23 cellular contexts compared by ENCODE assay signal in the genomic region with DNA sequence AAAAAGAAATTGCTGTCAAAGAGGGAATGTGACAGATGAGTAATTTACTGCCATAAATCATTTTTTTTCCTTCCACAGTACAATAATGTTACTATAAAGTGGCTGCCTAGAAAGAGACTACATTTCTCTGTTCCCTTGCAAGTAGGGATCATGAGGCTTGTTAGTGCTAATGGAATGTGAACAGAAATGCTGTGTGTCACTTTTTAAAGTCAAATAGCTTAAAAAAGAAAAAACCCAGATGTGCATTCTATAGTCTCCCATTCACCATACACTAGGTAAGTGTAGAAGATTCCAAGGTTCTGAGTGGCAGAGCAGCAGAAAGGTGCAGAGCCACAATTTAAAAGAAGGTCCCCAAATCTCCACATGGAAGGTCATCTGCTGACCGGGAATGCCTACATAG.
DNase-seq lines count a peak whose midpoint lies in the region; ATAC-seq and TF ChIP-seq lines count a peak whose summit lies in the region.
"Had no signal": no experiment of that assay in that cellular context is flagged by ENCODE, and none has a peak within 500 bp of the region (broad histone marks: within the 10 kb centered on the region; RNA-seq: fewer than 3 reads in every experiment).

No MANE protein-coding gene starts in this region.

- H3K9me3 ChIP-seq in subcutaneous abdominal adipose tissue (ENCODE audit: control insufficient read depth in 5 of 5, low read length in 5 of 5) (no peaks in the 10 kb centered on the region), Peyer's patch (no peaks in the 10 kb centered on the region), SK-N-SH (no peaks in the 10 kb centered on the region)
- H3K9me3 ChIP-seq: BE2C, SJSA1 had no signal

- POLR2A ChIA-PET in SK-N-SH (lab: Yijun Ruan, JAX) = no interaction called here

- peaks cover 53% of the 10 kb centered on the region for H3K4me1 Mint-ChIP-seq in HFFc6 (ENCODE audit: low read depth)
- H3K4me1 Mint-ChIP-seq: CD14-positive monocyte had no signal

- ATAC-seq in HG02973 (IDR thresholded peaks at IDR 0.05; ENCODE audit: unreplicated experiment) (no peak), HG02981 (IDR thresholded peaks at IDR 0.05; ENCODE audit: unreplicated experiment) (no peak)

- peaks cover 1% of the 10 kb centered on the region for H3K27me3 Mint-ChIP-seq in HFFc6 (ENCODE audit: insufficient read depth)

- H3K4me1 ChIP-seq in subcutaneous abdominal adipose tissue (ENCODE audit: control insufficient read depth in 5 of 5, insufficient read depth in 5 of 5, low read length in 5 of 5) = peaks cover 4 to 28% (median 24%) of the 10 kb centered on the region in 5 donors
- peaks cover 0 to 10% (median 0%) of the 10 kb centered on the region in 4 donors for H3K4me1 ChIP-seq in Peyer's patch
- peaks cover 0 to 17% of the 10 kb centered on the region in 2 experiments; a peak in 2 of 4 replicates for H3K4me1 ChIP-seq in SK-N-SH (ENCODE audit: control insufficient read depth in 1 of 2, insufficient read depth in 2 of 2, low read depth in 1 of 2, low read length in 1 of 2)

- H3K36me3 ChIP-seq in subcutaneous abdominal adipose tissue (ENCODE audit: control insufficient read depth in 5 of 5, insufficient read depth in 5 of 5, low read length in 5 of 5) (no peaks in the 10 kb centered on the region), Peyer's patch (no peaks in the 10 kb centered on the region), SK-N-SH (replicated peaks in 1 of 2; ENCODE audit: control insufficient read depth in 1 of 2, insufficient read depth in 2 of 2, low read length in 1 of 2) (no peaks in the 10 kb centered on the region)
- H3K36me3 ChIP-seq: BE2C, SJSA1 had no signal

- CTCF ChIA-PET in SK-N-SH (lab: Yijun Ruan, JAX) = no interaction called here

- H3K4me3 Mint-ChIP-seq in HFFc6 = peak overlapping the region; percentile 19; the same call in 1 of the 2 replicates
- H3K4me3 Mint-ChIP-seq: CD14-positive monocyte; CD8-positive, alpha-beta memory T cell had no signal

- TF ChIP-seq EP300 in SK-N-SH (IDR thresholded peaks at IDR 0.05; ENCODE audit: borderline replicate concordance in 1 of 2, low read depth in 1 of 2, low read length in 1 of 2) = no peak

- peak overlapping the region; percentile 36; the same call in 1 of the 2 replicates for H3K27ac Mint-ChIP-seq in HFFc6
- H3K27ac Mint-ChIP-seq: CD14-positive monocyte; CD8-positive, alpha-beta memory T cell had no signal

- no peak overlapping the region for H2AFZ ChIP-seq in SK-N-SH (ENCODE audit: low read depth)
- H2AFZ ChIP-seq: PC-9 had no signal

- TF ChIP-seq RAD21 in SK-N-SH (IDR thresholded peaks at IDR 0.05; ENCODE audit: low read length) = no peak

- no peak overlapping the region for H3K4me2 ChIP-seq in SK-N-SH
- H3K4me2 ChIP-seq: PC-9 had no signal

- no peak for TF ChIP-seq POLR2A in Peyer's patch (IDR thresholded peaks at IDR 0.05)

- H3K79me2 ChIP-seq in SK-N-SH (ENCODE audit: insufficient read depth) = no peaks in the 10 kb centered on the region

- H3K27ac ChIP-seq in epithelial cell of prostate = peak overlapping the region; percentile 71
- H3K27ac ChIP-seq in subcutaneous abdominal adipose tissue (ENCODE audit: low read depth, low read length) = peak overlapping the region; percentile 84
- no peak overlapping the region for H3K27ac ChIP-seq in Peyer's patch
- 0 out of 4 replicates have a peak overlapping the region, but pooled peaks of 1 of the 2 experiments have one; percentile 49 for H3K27ac ChIP-seq in SK-N-SH (ENCODE audit: low read depth in 2 of 2, low read length in 1 of 2)
- H3K27ac ChIP-seq: PC-9, SJSA1 had no signal

- no peaks in the 10 kb centered on the region for H3K9me2 ChIP-seq in SK-N-SH

- H3F3A ChIP-seq in SK-N-SH (replicated peaks; ENCODE audit: insufficient read depth) = peaks cover 21% of the 10 kb centered on the region

- H4K20me1 ChIP-seq in SK-N-SH (ENCODE audit: insufficient read depth) = no peaks in the 10 kb centered on the region

- H3K27me3 ChIP-seq in subcutaneous abdominal adipose tissue (ENCODE audit: control insufficient read depth in 5 of 5, insufficient read depth in 4 of 5, low read length in 5 of 5) = no peaks in the 10 kb centered on the region
- no peaks in the 10 kb centered on the region for H3K27me3 ChIP-seq in Peyer's patch
- H3K27me3 ChIP-seq in SK-N-SH (ENCODE audit: insufficient read depth) = no peaks in the 10 kb centered on the region
- H3K27me3 ChIP-seq: BE2C, SJSA1 had no signal

- no peak overlapping the region for H3K4me3 ChIP-seq in subcutaneous abdominal adipose tissue (ENCODE audit: low read depth in 1 of 5, low read length in 5 of 5)
- no peak overlapping the region for H3K4me3 ChIP-seq in Peyer's patch
- no peak overlapping the region for H3K4me3 ChIP-seq in SK-N-SH (ENCODE audit: low read depth in 2 of 2, low read length in 1 of 2)
- H3K4me3 ChIP-seq: PC-9, SJSA1 had no signal

- no peak overlapping the region for H3K9ac ChIP-seq in subcutaneous abdominal adipose tissue (ENCODE audit: low read length in 5 of 5)
- no peak overlapping the region for H3K9ac ChIP-seq in SK-N-SH

- 60% methylated on average over 1 of the region's 1 CpG for WGBS in SK-N-SH (ENCODE audit: low lambda C conversion rate)

- H3K9me3 Mint-ChIP-seq in HFFc6 = no peaks in the 10 kb centered on the region

- no peak for TF ChIP-seq CTCF in HFFc6 (IDR thresholded peaks at IDR 0.05)
- no peak for TF ChIP-seq CTCF in Peyer's patch (IDR thresholded peaks at IDR 0.05)
- TF ChIP-seq CTCF in SK-N-SH (IDR thresholded peaks at IDR 0.05) = no peak

- H3K36me3 Mint-ChIP-seq in HFFc6 (ENCODE audit: low read depth) = no peaks in the 10 kb centered on the region; the same call in 1 of the 2 replicates
- H3K36me3 Mint-ChIP-seq: CD14-positive monocyte had no signal

- DNase-seq in EL (peak; percentile 17), HFFc6 (no peak), epithelial cell of prostate (ENCODE audit: low read depth, low spot score) (no peak), Peyer's patch (no peak), SK-N-SH (no peak)
- DNase-seq: BE2C; CD8-positive, alpha-beta memory T cell; DMS153; DND-41; KBM-7; MM.1S; NCI-H2029; NCI-H446; NCI-H524 treated with DMSO at 0.1 percent for 48 hours; NCI-H774; PC-9; Right ventricle myocardium superior; RPMI8226 had no signal

TF ChIP-seq in SK-N-SH, 30 proteins besides CTCF, POLR2A, EP300 and RAD21:
- TF ChIP-seq TEAD4 (IDR thresholded peaks at IDR 0.05; ENCODE audit: borderline replicate concordance, insufficient read depth) = no peak
- TF ChIP-seq, protein P1, sequence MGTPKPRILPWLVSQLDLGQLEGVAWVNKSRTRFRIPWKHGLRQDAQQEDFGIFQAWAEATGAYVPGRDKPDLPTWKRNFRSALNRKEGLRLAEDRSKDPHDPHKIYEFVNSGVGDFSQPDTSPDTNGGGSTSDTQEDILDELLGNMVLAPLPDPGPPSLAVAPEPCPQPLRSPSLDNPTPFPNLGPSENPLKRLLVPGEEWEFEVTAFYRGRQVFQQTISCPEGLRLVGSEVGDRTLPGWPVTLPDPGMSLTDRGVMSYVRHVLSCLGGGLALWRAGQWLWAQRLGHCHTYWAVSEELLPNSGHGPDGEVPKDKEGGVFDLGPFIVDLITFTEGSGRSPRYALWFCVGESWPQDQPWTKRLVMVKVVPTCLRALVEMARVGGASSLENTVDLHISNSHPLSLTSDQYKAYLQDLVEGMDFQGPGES (IDR thresholded peaks at IDR 0.05; ENCODE audit: low read depth, low read length) = no peak
- TF ChIP-seq JUND (IDR thresholded peaks at IDR 0.05) = no peak
- TF ChIP-seq, protein P2, sequence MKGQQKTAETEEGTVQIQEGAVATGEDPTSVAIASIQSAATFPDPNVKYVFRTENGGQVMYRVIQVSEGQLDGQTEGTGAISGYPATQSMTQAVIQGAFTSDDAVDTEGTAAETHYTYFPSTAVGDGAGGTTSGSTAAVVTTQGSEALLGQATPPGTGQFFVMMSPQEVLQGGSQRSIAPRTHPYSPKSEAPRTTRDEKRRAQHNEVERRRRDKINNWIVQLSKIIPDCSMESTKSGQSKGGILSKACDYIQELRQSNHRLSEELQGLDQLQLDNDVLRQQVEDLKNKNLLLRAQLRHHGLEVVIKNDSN (IDR thresholded peaks at IDR 0.05; ENCODE audit: borderline replicate concordance, low read depth) = no peak
- no peak for TF ChIP-seq FOXM1 (IDR thresholded peaks at IDR 0.05; ENCODE audit: low read depth)
- TF ChIP-seq RFX5 (IDR thresholded peaks at IDR 0.05; ENCODE audit: low read length) = no peak
- TF ChIP-seq, protein P3, sequence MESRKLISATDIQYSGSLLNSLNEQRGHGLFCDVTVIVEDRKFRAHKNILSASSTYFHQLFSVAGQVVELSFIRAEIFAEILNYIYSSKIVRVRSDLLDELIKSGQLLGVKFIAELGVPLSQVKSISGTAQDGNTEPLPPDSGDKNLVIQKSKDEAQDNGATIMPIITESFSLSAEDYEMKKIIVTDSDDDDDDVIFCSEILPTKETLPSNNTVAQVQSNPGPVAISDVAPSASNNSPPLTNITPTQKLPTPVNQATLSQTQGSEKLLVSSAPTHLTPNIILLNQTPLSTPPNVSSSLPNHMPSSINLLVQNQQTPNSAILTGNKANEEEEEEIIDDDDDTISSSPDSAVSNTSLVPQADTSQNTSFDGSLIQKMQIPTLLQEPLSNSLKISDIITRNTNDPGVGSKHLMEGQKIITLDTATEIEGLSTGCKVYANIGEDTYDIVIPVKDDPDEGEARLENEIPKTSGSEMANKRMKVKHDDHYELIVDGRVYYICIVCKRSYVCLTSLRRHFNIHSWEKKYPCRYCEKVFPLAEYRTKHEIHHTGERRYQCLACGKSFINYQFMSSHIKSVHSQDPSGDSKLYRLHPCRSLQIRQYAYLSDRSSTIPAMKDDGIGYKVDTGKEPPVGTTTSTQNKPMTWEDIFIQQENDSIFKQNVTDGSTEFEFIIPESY (IDR thresholded peaks at IDR 0.05; ENCODE audit: borderline replicate concordance, low read depth) = no peak
- no peak for TF ChIP-seq RCOR1 (IDR thresholded peaks at IDR 0.05; ENCODE audit: low read length)
- TF ChIP-seq GATA2 (CRISPR knock-in tag; IDR thresholded peaks at IDR 0.05) = no peak

Comparison
In these comparisons a context has a peak if more than half of its experiments do, and no peak if none do; other contexts are left out.
1. H3K27ac ChIP-seq: peak in epithelial cell of prostate (single experiment) and subcutaneous abdominal adipose tissue (single experiment); none in Peyer's patch (0 of 4).